Comparison of ENCODE assay signal across 23 cellular contexts in the genomic region with DNA sequence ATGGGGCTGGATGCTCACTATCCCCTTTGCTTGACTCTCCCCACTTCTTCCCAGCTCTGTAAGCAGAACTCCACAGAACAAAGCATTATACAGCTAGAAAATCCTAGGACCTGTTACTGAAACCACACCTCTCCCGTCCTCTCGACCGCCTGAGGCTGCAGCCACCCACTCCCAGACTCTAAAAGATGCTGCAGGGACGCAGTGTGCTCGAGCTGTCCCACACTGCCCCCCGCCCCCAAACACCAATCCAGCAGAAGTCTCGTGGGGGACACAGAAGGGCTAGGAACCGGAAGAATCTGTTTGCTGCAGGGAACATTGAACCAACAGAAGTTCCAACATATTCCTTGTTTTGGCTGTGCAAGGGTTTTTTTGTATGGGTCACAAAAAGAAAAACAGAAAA. TPM values are rescaled to one million over a fixed set of nuclear protein-coding genes. Genes with fewer than 3 reads are reported as not detected.
"Had no signal": no experiment of that assay in that cellular context is flagged by ENCODE, and none has a peak within 500 bp of the region (broad histone marks: within the 10 kb centered on the region; RNA-seq: fewer than 3 reads in every experiment).

No MANE protein-coding gene starts in this region.

- DNase-seq: Kasumi-1, MM.1S, NCI-H1092 treated with DMSO at 0.1 percent for 48 hours, NCI-H1436, NCI-H187, NCI-H2029, NCI-H2081 treated with DMSO at 0.1 percent for 48 hours, NCI-H2171, NCI-H226, NCI-H446, NCI-H510A, NCI-H524 treated with DMSO at 0.1 percent for 48 hours, NCI-H69, NCI-H774, SHP77, SK-N-SH had no signal

- H3K9me3 ChIP-seq: SK-N-SH had no signal

- H3K4me3 ChIP-seq: K562 had no signal

- H3K9ac ChIP-seq: KMS-11, SK-N-SH had no signal

- FAIRE-seq: HepG2 had no signal

- ATAC-seq: HepG2, K562 had no signal

- H3K4me2 ChIP-seq: KMS-11, SK-N-SH had no signal

- H3K27ac ChIP-seq: KMS-11, RWPE1 had no signal

RNA-seq across cellular contexts. Expression of gene CAMK2A, which starts 7.6 kb away (rescaled TPM):
- total RNA-seq: HT1080, SK-MEL-5 had no signal
- polyA plus RNA-seq: HepG2, IgD-negative memory B cell had no signal

RNA-seq across cellular contexts. Expression of gene ARSI, which starts 20.7 kb away (rescaled TPM):
- total RNA-seq: SK-MEL-5 had no signal
- polyA plus RNA-seq: IgD-negative memory B cell had no signal
